ENCODE assay signal across 1 cellular context in the genomic region with DNA sequence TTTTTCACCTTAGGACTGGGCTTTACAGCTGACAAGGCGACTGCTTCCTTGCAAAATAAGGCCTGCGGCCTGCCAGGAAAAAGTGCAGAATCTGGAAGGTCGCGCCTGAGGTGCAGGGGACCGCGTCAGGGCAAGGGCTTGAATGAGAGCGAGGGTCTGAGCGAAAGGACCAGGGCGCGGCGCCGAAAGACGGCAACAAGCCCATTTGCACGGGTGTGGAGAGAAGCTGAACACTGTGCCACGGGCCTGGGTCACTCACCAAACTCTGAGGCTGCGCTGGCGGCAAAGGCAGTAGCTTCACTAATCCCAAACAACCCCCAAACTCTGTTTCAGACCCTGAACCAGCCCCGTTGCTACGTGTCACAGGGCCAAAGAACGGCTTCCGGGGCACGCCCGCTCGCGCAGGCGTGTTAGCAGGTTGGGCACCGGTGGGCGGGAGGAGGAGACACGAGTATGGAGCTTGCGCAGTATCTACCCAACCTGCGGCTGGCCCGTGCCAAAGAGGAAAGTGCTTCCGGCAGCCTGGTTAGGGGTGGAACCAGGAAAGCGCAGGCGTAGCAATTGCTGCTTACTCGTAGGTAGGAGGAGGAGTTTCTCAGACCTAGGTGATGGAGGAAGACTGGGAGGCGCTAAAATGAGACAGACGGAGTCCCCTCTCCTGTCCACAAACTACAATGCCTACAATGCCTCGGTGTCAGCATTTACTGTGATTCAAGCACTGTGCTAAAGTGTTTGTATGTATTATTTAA.
A peak's percentile ranks its signal among the peaks of the same experiment; 100 is the strongest.
TF ChIP-seq lines count a peak whose summit lies in the region.

TSS of gene KCTD16 (plus strand) at position 598 of the 749 bp plus-strand sequence.
TSS of gene YIPF5 (minus strand) at position 384 of the 749 bp plus-strand sequence. CDS start 704 bp downstream, outside the sequence.

TF ChIP-seq in GM12878, 131 proteins besides CTCF, POLR2A, EP300 and RAD21 (continued from another document):
- TF ChIP-seq, protein P1, sequence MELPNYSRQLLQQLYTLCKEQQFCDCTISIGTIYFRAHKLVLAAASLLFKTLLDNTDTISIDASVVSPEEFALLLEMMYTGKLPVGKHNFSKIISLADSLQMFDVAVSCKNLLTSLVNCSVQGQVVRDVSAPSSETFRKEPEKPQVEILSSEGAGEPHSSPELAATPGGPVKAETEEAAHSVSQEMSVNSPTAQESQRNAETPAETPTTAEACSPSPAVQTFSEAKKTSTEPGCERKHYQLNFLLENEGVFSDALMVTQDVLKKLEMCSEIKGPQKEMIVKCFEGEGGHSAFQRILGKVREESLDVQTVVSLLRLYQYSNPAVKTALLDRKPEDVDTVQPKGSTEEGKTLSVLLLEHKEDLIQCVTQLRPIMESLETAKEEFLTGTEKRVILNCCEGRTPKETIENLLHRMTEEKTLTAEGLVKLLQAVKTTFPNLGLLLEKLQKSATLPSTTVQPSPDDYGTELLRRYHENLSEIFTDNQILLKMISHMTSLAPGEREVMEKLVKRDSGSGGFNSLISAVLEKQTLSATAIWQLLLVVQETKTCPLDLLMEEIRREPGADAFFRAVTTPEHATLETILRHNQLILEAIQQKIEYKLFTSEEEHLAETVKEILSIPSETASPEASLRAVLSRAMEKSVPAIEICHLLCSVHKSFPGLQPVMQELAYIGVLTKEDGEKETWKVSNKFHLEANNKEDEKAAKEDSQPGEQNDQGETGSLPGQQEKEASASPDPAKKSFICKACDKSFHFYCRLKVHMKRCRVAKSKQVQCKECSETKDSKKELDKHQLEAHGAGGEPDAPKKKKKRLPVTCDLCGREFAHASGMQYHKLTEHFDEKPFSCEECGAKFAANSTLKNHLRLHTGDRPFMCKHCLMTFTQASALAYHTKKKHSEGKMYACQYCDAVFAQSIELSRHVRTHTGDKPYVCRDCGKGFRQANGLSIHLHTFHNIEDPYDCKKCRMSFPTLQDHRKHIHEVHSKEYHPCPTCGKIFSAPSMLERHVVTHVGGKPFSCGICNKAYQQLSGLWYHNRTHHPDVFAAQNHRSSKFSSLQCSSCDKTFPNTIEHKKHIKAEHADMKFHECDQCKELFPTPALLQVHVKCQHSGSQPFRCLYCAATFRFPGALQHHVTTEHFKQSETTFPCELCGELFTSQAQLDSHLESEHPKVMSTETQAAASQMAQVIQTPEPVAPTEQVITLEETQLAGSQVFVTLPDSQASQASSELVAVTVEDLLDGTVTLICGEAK (IDR thresholded peaks at IDR 0.05; ENCODE audit: borderline replicate concordance), result peak; percentile 79; the same call in 1 of the 2 replicates
- TF ChIP-seq WRNIP1 (IDR thresholded peaks at IDR 0.05; ENCODE audit: borderline replicate concordance, low read depth, low read length) (0 out of 2 replicates have a peak, but pooled peaks have one; percentile 80), RB1 (IDR thresholded peaks at IDR 0.05; ENCODE audit: borderline replicate concordance) (peak; percentile 34; the same call in 1 of the 2 replicates), BMI1 (IDR thresholded peaks at IDR 0.05; ENCODE audit: borderline replicate concordance) (0 out of 2 replicates have a peak, but pooled peaks have one; percentile 11), IKZF1 (conservative IDR thresholded peaks at IDR 0.05) (peak; percentile 70), NKRF (conservative IDR thresholded peaks at IDR 0.05) (peak; percentile 84), POLR2AphosphoS5 (IDR thresholded peaks at IDR 0.05; ENCODE audit: low read length) (peak; percentile 88), CREM (IDR thresholded peaks at IDR 0.05; ENCODE audit: low read depth) (peak; percentile 80; the same call in 1 of the 2 replicates), EGR1 (IDR thresholded peaks at IDR 0.05; ENCODE audit: borderline replicate concordance in 1 of 2, low read depth in 2 of 2, low read length in 2 of 2) (peak in 1 of 2 experiments; percentile 55; a peak in 2 of 3 replicates), POU2F2 (IDR thresholded peaks at IDR 0.05; ENCODE audit: borderline replicate concordance, low read depth, low read length) (0 out of 3 replicates have a peak, but pooled peaks have one; percentile 13), SP1 (IDR thresholded peaks at IDR 0.05; ENCODE audit: low read depth, low read length) (no peak), CREB1 (IDR thresholded peaks at IDR 0.05; ENCODE audit: low read depth) (peak; percentile 67), GABPA (IDR thresholded peaks at IDR 0.05; ENCODE audit: low read depth) (peak; percentile 82)
